Comparison of ENCODE assay signal across 8 cellular contexts in the genomic region with DNA sequence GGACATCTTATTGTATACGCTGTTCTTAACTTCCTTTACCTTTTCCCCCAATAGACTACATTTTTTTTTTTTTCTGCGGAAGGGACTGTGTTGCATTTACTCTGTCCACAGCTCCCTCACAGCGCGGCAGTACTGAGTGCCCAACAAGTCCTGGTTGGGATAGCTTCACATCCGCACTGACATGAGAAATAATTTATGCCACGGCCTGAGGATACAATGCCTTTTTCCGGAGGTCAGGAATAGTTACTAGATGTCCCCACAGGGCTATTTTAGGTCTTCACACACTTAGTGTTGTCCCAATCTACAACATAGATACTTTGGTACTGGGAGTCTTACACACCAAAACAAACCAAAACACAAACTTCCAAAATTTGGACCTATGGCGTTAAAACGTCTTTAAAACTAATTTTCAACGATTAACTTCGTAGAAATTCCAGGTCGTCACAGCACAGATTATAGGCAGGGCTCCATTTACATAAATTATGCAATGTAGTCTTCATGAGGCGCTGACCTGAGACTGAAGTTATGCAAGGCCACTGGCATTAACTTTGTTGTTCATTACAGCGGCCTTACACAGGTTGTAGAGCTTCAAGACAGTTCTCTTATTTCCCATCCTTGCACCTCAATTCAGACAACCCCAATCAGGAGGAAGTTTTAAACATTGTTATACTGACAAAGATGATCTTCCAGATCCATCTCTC. TPM values are rescaled to one million over a fixed set of nuclear protein-coding genes. Genes with fewer than 3 reads are reported as not detected.
DNase-seq lines count a peak whose midpoint lies in the region; ATAC-seq and TF ChIP-seq lines count a peak whose summit lies in the region.

No MANE protein-coding gene starts in this region.

- no peaks in the 10 kb centered on the region for H3K27me3 Mint-ChIP-seq in Calu3 (ENCODE audit: unreplicated experiment)
- H3K27me3 Mint-ChIP-seq in neural crest cell (ENCODE audit: low read depth), result no peaks in the 10 kb centered on the region

- ATAC-seq in HG02610 (IDR thresholded peaks at IDR 0.05; ENCODE audit: unreplicated experiment), result peak; percentile 11

- peaks cover 53% of the 10 kb centered on the region for H3K36me3 Mint-ChIP-seq in Calu3 (ENCODE audit: insufficient read depth, unreplicated experiment)
- peaks cover 11% of the 10 kb centered on the region for H3K36me3 Mint-ChIP-seq in neural crest cell (ENCODE audit: low read depth)

- CTCF ChIA-PET in Calu3 (lab: Charles Lee), result interaction anchor here (0.5 to 1.6 kb wide), 10 partner anchors 11 to 1039 kb away, joined by 3 to 10 read pairs (median 4); partner anchors contain the start of genes CIAO2A, CSNK1G1 and TRIP4

- no peak for TF ChIP-seq CTCF in Calu3 (IDR thresholded peaks at IDR 0.05; ENCODE audit: unreplicated experiment)
- TF ChIP-seq CTCF in epithelial cell of proximal tubule (conservative IDR thresholded peaks at IDR 0.05; ENCODE audit: low read depth, low read length), result no peak
- no peak for TF ChIP-seq CTCF in neural crest cell (conservative IDR thresholded peaks at IDR 0.05)

- H3K4me3 ChIP-seq in epithelial cell of proximal tubule (ENCODE audit: low read depth, low read length), result peak overlapping the region; percentile 46

- intact Hi-C loops in Calu3 (cut with micrococcal nuclease; ENCODE audit: unreplicated experiment), result no loop called here

- H3K27ac Mint-ChIP-seq in Calu3 (ENCODE audit: unreplicated experiment) (peak overlapping the region; percentile 51), neural crest cell (ENCODE audit: unreplicated experiment) (peak overlapping the region; percentile 64)

- DNase-seq in Calu3 (no peak), SIG-M5 treated with dmso at 0.1 percent for 504 hours (lab: John Stamatoyannopoulos, UW; ENCODE audit: unreplicated experiment) (peak; percentile 72), epithelial cell of proximal tubule (ENCODE audit: low read depth) (peak; percentile 55), neural crest cell (ENCODE audit: low read depth, low spot score) (no peak), ecto neural progenitor cell (ENCODE audit: low spot score) (no peak), cortex of kidney (lab: John Stamatoyannopoulos, UW) (no peak), AG08395 (ENCODE audit: low spot score) (no peak)

- no peaks in the 10 kb centered on the region for H3K9me3 Mint-ChIP-seq in Calu3 (ENCODE audit: low read depth, unreplicated experiment)
- no peaks in the 10 kb centered on the region for H3K9me3 Mint-ChIP-seq in neural crest cell

- H3K4me1 Mint-ChIP-seq in Calu3 (ENCODE audit: low read depth, unreplicated experiment), result peaks cover 28% of the 10 kb centered on the region
- peaks cover 37% of the 10 kb centered on the region for H3K4me1 Mint-ChIP-seq in neural crest cell

- H3K4me3 Mint-ChIP-seq in Calu3 (ENCODE audit: low read depth, unreplicated experiment) (peak overlapping the region; percentile 91), neural crest cell (peak overlapping the region; percentile 81)

- BruUV-seq in Calu3 (replicated peaks; lab: Mats Ljungman, UMichigan), result no TSS peak

RNA-seq across cellular contexts. Expression of gene PPIB, which starts 1.0 kb away (rescaled TPM):
- total RNA-seq in Calu3 (2022) (682 and 690 TPM in 2 replicates), epithelial cell of proximal tubule (515 and 693 TPM in 2 replicates), neural crest cell (398 and 406 TPM in 2 replicates)

RNA-seq across cellular contexts. Expression of gene SNX22, which starts 12.3 kb away (rescaled TPM):
- total RNA-seq in Calu3 (2022) (1.3 and 1.6 TPM in 2 replicates), epithelial cell of proximal tubule (0.86 and 1.2 TPM in 2 replicates), neural crest cell (12.7 and 12.9 TPM in 2 replicates)

Comparison
In these comparisons a context has a peak if more than half of its experiments do, and no peak if none do; other contexts are left out.
1. DNase-seq: peak in SIG-M5 treated with dmso at 0.1 percent for 504 hours (single experiment) and epithelial cell of proximal tubule (single experiment); none in Calu3 (single experiment), neural crest cell (single experiment), ecto neural progenitor cell (single experiment), cortex of kidney (single experiment) and AG08395 (single experiment).